ENCODE assay signal across 1 cellular context in the genomic region with DNA sequence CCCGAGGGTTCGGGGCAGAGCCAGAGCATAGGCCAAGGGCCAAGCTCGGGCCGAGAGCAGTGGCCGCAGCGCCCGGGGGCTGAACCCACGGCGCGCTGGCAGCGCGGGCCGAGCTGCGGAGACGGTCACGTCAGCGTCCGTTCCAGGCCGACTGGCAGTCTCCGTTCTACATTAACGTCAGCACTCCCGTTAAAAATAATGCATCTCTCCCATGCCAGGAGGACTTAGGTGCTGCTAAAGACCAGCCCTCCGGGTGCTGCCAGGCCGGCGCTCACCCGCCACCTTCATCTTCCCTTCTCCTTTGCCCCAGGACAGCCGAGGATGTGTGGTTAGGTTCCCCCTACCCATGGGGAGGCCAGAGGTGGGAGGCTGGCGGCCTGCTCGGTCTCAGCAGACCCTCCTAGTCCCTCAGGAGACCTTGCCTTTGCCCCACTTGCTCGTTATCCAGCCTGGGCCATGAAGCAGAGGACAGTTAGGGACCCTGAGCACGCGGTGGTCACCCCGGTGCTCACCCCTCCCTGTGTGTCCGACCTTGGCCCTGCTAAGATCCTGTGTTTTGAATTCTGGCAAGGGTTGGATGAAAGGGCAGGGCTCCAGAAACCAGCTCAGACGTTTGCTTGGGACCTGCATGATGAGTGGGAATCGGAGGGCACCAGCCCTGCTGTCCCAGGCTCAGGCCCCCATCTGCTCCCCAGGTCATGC.
TF ChIP-seq lines count a peak whose summit lies in the region.

No MANE protein-coding gene starts in this region.

TF ChIP-seq in HCT116, 20 proteins besides CTCF, POLR2A, EP300 and RAD21 (continued from another document):
- TF ChIP-seq, protein P1, sequence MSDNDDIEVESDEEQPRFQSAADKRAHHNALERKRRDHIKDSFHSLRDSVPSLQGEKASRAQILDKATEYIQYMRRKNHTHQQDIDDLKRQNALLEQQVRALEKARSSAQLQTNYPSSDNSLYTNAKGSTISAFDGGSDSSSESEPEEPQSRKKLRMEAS (IDR thresholded peaks at IDR 0.05): no peak
- TF ChIP-seq POLR2AphosphoS5 (IDR thresholded peaks at IDR 0.05; ENCODE audit: low read depth, low read length) (no peak), JUND (IDR thresholded peaks at IDR 0.05) (no peak), ZFX (IDR thresholded peaks at IDR 0.05) (no peak; the same call in 1 of the 2 replicates), ZNF274 (IDR thresholded peaks at IDR 0.05; ENCODE audit: low read depth, low read length) (no peak), CBX3 (IDR thresholded peaks at IDR 0.05; ENCODE audit: low read depth) (no peak), YY1 (IDR thresholded peaks at IDR 0.05; ENCODE audit: extremely low read depth, insufficient replicate concordance, low read depth, low read length) (no peak)
- TF ChIP-seq, protein P2, sequence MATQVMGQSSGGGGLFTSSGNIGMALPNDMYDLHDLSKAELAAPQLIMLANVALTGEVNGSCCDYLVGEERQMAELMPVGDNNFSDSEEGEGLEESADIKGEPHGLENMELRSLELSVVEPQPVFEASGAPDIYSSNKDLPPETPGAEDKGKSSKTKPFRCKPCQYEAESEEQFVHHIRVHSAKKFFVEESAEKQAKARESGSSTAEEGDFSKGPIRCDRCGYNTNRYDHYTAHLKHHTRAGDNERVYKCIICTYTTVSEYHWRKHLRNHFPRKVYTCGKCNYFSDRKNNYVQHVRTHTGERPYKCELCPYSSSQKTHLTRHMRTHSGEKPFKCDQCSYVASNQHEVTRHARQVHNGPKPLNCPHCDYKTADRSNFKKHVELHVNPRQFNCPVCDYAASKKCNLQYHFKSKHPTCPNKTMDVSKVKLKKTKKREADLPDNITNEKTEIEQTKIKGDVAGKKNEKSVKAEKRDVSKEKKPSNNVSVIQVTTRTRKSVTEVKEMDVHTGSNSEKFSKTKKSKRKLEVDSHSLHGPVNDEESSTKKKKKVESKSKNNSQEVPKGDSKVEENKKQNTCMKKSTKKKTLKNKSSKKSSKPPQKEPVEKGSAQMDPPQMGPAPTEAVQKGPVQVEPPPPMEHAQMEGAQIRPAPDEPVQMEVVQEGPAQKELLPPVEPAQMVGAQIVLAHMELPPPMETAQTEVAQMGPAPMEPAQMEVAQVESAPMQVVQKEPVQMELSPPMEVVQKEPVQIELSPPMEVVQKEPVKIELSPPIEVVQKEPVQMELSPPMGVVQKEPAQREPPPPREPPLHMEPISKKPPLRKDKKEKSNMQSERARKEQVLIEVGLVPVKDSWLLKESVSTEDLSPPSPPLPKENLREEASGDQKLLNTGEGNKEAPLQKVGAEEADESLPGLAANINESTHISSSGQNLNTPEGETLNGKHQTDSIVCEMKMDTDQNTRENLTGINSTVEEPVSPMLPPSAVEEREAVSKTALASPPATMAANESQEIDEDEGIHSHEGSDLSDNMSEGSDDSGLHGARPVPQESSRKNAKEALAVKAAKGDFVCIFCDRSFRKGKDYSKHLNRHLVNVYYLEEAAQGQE (IDR thresholded peaks at IDR 0.05; ENCODE audit: low read depth): no peak
